In genomic region chr10:11682267-11682683, GRCh38 we compare ENCODE assay signal across 1 cellular context.
TF ChIP-seq lines count a peak whose summit lies in the region.

No MANE protein-coding gene starts in this region.

TF ChIP-seq in WTC11, 78 proteins besides CTCF, POLR2A, EP300 and RAD21 (continued from another document):
- TF ChIP-seq PRDM15 (CRISPR knock-in tag; IDR thresholded peaks at IDR 0.05) (no peak), ZNF396 (CRISPR knock-in tag; IDR thresholded peaks at IDR 0.05; ENCODE audit: borderline replicate concordance) (no peak), ETV6 (CRISPR knock-in tag; IDR thresholded peaks at IDR 0.05) (no peak), HMGA2 (CRISPR knock-in tag; IDR thresholded peaks at IDR 0.05) (no peak), TEAD4 (CRISPR knock-in tag; IDR thresholded peaks at IDR 0.05) (no peak), ATF1 (CRISPR knock-in tag; IDR thresholded peaks at IDR 0.05) (no peak), FOXK1 (CRISPR knock-in tag; IDR thresholded peaks at IDR 0.05) (no peak), FOXP1 (CRISPR knock-in tag; IDR thresholded peaks at IDR 0.05; ENCODE audit: borderline replicate concordance) (no peak)
